4 cellular contexts compared by ENCODE assay signal in the genomic region with DNA sequence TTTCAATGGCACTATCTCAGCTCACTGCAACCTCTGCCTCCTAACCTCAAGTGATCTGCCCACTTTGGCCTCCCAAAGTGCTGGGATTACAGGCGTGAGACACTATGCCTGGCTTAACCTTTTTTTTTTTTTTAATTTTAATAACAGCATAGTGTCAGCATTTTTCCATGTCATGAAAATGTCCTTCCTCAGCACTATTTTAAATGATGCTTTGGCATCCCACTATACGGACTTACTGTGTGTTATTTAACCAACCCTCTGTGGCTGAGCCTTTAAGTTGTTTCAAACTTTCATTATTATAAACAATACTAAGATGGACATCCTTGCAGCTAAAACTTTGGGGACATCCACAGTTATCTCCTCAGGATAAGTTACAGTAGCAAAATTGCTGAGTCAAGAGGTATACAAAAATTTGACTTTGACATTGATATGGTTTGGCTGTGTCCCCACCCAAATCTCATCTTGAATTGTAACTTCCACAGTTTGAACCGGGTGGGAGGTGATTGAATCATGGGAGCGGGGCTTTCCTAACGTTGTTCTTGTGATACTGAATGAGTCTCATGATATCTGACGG.
TF ChIP-seq lines count a peak whose summit lies in the region.

No MANE protein-coding gene starts in this region.

TF ChIP-seq in A549, 52 proteins besides CTCF, POLR2A, EP300 and RAD21:
- no peak for TF ChIP-seq RFX5 (IDR thresholded peaks at IDR 0.05)
- TF ChIP-seq EHF (CRISPR knock-in tag; IDR thresholded peaks at IDR 0.05): no peak
- TF ChIP-seq MAFK (IDR thresholded peaks at IDR 0.05; ENCODE audit: partially characterized antibody): peak; percentile 60
- TF ChIP-seq KDM5A (IDR thresholded peaks at IDR 0.05): no peak

TF ChIP-seq in GM23338, 12 proteins besides CTCF, POLR2A, EP300 and RAD21 (continues in another document):
- TF ChIP-seq, protein P1, sequence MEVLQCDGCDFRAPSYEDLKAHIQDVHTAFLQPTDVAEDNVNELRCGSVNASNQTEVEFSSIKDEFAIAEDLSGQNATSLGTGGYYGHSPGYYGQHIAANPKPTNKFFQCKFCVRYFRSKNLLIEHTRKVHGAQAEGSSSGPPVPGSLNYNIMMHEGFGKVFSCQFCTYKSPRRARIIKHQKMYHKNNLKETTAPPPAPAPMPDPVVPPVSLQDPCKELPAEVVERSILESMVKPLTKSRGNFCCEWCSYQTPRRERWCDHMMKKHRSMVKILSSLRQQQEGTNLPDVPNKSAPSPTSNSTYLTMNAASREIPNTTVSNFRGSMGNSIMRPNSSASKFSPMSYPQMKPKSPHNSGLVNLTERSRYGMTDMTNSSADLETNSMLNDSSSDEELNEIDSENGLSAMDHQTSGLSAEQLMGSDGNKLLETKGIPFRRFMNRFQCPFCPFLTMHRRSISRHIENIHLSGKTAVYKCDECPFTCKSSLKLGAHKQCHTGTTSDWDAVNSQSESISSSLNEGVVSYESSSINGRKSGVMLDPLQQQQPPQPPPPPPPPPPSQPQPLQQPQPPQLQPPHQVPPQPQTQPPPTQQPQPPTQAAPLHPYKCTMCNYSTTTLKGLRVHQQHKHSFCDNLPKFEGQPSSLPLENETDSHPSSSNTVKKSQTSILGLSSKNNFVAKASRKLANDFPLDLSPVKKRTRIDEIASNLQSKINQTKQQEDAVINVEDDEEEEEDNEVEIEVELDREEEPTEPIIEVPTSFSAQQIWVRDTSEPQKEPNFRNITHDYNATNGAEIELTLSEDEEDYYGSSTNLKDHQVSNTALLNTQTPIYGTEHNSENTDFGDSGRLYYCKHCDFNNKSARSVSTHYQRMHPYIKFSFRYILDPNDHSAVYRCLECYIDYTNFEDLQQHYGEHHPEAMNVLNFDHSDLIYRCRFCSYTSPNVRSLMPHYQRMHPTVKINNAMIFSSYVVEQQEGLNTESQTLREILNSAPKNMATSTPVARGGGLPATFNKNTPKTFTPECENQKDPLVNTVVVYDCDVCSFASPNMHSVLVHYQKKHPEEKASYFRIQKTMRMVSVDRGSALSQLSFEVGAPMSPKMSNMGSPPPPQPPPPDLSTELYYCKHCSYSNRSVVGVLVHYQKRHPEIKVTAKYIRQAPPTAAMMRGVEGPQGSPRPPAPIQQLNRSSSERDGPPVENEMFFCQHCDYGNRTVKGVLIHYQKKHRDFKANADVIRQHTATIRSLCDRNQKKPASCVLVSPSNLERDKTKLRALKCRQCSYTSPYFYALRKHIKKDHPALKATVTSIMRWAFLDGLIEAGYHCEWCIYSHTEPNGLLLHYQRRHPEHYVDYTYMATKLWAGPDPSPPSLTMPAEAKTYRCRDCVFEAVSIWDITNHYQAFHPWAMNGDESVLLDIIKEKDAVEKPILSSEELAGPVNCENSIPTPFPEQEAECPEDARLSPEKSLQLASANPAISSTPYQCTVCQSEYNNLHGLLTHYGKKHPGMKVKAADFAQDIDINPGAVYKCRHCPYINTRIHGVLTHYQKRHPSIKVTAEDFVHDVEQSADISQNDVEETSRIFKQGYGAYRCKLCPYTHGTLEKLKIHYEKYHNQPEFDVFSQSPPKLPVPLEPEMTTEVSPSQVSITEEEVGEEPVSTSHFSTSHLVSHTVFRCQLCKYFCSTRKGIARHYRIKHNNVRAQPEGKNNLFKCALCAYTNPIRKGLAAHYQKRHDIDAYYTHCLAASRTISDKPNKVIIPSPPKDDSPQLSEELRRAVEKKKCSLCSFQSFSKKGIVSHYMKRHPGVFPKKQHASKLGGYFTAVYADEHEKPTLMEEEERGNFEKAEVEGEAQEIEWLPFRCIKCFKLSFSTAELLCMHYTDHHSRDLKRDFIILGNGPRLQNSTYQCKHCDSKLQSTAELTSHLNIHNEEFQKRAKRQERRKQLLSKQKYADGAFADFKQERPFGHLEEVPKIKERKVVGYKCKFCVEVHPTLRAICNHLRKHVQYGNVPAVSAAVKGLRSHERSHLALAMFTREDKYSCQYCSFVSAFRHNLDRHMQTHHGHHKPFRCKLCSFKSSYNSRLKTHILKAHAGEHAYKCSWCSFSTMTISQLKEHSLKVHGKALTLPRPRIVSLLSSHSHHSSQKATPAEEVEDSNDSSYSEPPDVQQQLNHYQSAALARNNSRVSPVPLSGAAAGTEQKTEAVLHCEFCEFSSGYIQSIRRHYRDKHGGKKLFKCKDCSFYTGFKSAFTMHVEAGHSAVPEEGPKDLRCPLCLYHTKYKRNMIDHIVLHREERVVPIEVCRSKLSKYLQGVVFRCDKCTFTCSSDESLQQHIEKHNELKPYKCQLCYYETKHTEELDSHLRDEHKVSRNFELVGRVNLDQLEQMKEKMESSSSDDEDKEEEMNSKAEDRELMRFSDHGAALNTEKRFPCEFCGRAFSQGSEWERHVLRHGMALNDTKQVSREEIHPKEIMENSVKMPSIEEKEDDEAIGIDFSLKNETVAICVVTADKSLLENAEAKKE (CRISPR knock-in tag; IDR thresholded peaks at IDR 0.05): no peak
- TF ChIP-seq JUNB (IDR thresholded peaks at IDR 0.05; ENCODE audit: unreplicated experiment) (no peak), CREB1 (CRISPR knock-in tag; IDR thresholded peaks at IDR 0.05; ENCODE audit: low read depth) (no peak), NANOG (IDR thresholded peaks at IDR 0.05; ENCODE audit: borderline replicate concordance) (no peak), ZNF114 (CRISPR knock-in tag; IDR thresholded peaks at IDR 0.05) (no peak), ZNF331 (CRISPR knock-in tag; IDR thresholded peaks at IDR 0.05; ENCODE audit: low read depth) (no peak), EZH2 (IDR thresholded peaks at IDR 0.05; ENCODE audit: low read depth, unreplicated experiment) (no peak)

TF ChIP-seq in IMR-90, 13 proteins besides CTCF, POLR2A, EP300 and RAD21:
- TF ChIP-seq MAFK (IDR thresholded peaks at IDR 0.05; ENCODE audit: low read depth, low read length): peak; percentile 56
- no peak for TF ChIP-seq MAZ (IDR thresholded peaks at IDR 0.05; ENCODE audit: borderline replicate concordance, low read depth, low read length)
- TF ChIP-seq CHD1 (IDR thresholded peaks at IDR 0.05; ENCODE audit: low read depth, low read length): no peak
- TF ChIP-seq BHLHE40 (IDR thresholded peaks at IDR 0.05; ENCODE audit: low read depth, low read length): no peak
- TF ChIP-seq MXI1 (IDR thresholded peaks at IDR 0.05; ENCODE audit: borderline replicate concordance, low read depth, low read length): no peak

TF ChIP-seq in K562, 482 proteins besides CTCF, POLR2A, EP300 and RAD21 (continues in another document):
- no peak for TF ChIP-seq BRD4 (IDR thresholded peaks at IDR 0.05)
- no peak for TF ChIP-seq JUNB (CRISPR knock-in tag; conservative IDR thresholded peaks at IDR 0.05)
- TF ChIP-seq ZNF644 (tag; IDR thresholded peaks at IDR 0.05; ENCODE audit: low read depth): no peak
- TF ChIP-seq, protein P2, sequence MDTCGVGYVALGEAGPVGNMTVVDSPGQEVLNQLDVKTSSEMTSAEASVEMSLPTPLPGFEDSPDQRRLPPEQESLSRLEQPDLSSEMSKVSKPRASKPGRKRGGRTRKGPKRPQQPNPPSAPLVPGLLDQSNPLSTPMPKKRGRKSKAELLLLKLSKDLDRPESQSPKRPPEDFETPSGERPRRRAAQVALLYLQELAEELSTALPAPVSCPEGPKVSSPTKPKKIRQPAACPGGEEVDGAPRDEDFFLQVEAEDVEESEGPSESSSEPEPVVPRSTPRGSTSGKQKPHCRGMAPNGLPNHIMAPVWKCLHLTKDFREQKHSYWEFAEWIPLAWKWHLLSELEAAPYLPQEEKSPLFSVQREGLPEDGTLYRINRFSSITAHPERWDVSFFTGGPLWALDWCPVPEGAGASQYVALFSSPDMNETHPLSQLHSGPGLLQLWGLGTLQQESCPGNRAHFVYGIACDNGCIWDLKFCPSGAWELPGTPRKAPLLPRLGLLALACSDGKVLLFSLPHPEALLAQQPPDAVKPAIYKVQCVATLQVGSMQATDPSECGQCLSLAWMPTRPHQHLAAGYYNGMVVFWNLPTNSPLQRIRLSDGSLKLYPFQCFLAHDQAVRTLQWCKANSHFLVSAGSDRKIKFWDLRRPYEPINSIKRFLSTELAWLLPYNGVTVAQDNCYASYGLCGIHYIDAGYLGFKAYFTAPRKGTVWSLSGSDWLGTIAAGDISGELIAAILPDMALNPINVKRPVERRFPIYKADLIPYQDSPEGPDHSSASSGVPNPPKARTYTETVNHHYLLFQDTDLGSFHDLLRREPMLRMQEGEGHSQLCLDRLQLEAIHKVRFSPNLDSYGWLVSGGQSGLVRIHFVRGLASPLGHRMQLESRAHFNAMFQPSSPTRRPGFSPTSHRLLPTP (IDR thresholded peaks at IDR 0.05; ENCODE audit: borderline replicate concordance, extremely low read depth, insufficient read length): no peak
- TF ChIP-seq ILK (tag; IDR thresholded peaks at IDR 0.05; ENCODE audit: borderline replicate concordance, low read depth): no peak
- TF ChIP-seq SMARCA5 (IDR thresholded peaks at IDR 0.05): no peak
- no peak for TF ChIP-seq CHD1 (IDR thresholded peaks at IDR 0.05; ENCODE audit: low read length)
- no peak for TF ChIP-seq TCF7L2 (IDR thresholded peaks at IDR 0.05; ENCODE audit: low read depth, low read length)
- TF ChIP-seq TCFL5 (CRISPR knock-in tag; conservative IDR thresholded peaks at IDR 0.05): no peak
- TF ChIP-seq, protein P3, sequence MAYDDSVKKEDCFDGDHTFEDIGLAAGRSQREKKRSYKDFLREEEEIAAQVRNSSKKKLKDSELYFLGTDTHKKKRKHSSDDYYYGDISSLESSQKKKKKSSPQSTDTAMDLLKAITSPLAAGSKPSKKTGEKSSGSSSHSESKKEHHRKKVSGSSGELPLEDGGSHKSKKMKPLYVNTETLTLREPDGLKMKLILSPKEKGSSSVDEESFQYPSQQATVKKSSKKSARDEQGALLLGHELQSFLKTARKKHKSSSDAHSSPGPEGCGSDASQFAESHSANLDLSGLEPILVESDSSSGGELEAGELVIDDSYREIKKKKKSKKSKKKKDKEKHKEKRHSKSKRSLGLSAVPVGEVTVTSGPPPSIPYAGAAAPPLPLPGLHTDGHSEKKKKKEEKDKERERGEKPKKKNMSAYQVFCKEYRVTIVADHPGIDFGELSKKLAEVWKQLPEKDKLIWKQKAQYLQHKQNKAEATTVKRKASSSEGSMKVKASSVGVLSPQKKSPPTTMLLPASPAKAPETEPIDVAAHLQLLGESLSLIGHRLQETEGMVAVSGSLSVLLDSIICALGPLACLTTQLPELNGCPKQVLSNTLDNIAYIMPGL (CRISPR knock-in tag; IDR thresholded peaks at IDR 0.05): no peak
- no peak for TF ChIP-seq CAMTA2 (CRISPR knock-in tag; conservative IDR thresholded peaks at IDR 0.05)
- TF ChIP-seq FOXJ3 (CRISPR knock-in tag; IDR thresholded peaks at IDR 0.05): no peak
- TF ChIP-seq NFXL1 (CRISPR knock-in tag; IDR thresholded peaks at IDR 0.05): no peak
- TF ChIP-seq, protein P4, sequence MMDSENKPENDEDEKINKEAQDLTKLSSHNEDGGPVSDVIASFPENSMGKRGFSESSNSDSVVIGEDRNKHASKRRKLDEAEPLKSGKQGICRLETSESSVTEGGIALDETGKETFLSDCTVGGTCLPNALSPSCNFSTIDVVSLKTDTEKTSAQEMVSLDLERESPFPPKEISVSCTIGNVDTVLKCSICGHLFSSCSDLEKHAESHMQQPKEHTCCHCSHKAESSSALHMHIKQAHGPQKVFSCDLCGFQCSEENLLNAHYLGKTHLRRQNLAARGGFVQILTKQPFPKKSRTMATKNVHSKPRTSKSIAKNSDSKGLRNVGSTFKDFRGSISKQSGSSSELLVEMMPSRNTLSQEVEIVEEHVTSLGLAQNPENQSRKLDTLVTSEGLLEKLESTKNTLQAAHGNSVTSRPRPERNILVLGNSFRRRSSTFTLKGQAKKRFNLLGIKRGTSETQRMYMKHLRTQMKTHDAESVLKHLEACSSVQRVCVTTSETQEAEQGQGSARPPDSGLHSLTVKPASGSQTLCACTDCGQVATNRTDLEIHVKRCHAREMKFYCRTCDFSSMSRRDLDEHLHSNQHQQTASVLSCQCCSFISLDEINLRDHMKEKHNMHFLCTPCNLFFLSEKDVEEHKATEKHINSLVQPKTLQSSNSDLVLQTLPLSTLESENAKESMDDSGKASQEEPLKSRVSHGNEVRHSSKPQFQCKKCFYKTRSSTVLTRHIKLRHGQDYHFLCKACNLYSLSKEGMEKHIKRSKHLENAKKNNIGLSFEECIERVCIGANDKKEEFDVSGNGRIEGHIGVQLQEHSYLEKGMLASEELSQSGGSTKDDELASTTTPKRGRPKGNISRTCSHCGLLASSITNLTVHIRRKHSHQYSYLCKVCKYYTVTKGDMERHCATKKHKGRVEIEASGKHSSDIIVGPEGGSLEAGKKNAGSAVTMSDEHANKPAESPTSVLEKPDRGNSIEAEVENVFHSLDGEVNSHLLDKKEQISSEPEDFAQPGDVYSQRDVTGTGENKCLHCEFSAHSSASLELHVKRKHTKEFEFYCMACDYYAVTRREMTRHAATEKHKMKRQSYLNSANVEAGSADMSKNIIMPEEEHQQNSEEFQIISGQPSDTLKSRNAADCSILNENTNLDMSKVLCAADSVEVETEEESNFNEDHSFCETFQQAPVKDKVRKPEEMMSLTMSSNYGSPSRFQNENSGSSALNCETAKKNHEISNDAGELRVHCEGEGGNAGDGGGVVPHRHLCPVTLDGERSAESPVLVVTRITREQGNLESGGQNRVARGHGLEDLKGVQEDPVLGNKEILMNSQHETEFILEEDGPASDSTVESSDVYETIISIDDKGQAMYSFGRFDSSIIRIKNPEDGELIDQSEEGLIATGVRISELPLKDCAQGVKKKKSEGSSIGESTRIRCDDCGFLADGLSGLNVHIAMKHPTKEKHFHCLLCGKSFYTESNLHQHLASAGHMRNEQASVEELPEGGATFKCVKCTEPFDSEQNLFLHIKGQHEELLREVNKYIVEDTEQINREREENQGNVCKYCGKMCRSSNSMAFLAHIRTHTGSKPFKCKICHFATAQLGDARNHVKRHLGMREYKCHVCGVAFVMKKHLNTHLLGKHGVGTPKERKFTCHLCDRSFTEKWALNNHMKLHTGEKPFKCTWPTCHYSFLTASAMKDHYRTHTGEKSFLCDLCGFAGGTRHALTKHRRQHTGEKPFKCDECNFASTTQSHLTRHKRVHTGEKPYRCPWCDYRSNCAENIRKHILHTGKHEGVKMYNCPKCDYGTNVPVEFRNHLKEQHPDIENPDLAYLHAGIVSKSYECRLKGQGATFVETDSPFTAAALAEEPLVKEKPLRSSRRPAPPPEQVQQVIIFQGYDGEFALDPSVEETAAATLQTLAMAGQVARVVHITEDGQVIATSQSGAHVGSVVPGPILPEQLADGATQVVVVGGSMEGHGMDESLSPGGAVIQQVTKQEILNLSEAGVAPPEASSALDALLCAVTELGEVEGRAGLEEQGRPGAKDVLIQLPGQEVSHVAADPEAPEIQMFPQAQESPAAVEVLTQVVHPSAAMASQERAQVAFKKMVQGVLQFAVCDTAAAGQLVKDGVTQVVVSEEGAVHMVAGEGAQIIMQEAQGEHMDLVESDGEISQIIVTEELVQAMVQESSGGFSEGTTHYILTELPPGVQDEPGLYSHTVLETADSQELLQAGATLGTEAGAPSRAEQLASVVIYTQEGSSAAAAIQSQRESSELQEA (IDR thresholded peaks at IDR 0.05; ENCODE audit: low read depth): no peak
- no peak for TF ChIP-seq SIX5 (IDR thresholded peaks at IDR 0.05; ENCODE audit: borderline replicate concordance in 1 of 2, insufficient read depth in 1 of 2, low read depth in 1 of 2, low read length in 2 of 2)
- no peak for TF ChIP-seq ZNF79 (CRISPR knock-in tag; IDR thresholded peaks at IDR 0.05; ENCODE audit: low read depth)
